14 cellular contexts compared by ENCODE assay signal in the genomic region with DNA sequence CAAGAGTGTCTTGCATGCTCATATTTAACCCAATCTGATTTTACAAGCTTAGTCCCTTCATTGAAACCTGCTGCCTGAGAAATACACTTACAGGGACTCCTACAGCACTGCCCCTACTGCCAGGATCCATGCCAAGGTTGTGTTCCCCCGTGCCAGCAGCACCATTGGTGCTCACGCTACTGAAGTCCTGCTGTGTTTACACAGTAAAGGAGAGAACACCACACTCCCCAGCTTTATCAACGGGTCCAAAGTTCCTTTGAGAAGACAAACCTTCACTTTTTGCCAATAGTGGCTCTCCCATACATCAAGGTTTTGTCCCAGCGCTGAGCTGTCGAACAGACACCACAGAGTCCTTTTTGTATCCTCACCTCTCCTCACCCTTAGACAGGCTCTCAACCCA.
A peak's percentile ranks its signal among the peaks of the same experiment; 100 is the strongest.
DNase-seq lines count a peak whose midpoint lies in the region; ATAC-seq lines count a peak whose summit lies in the region.
"Had no signal": no experiment of that assay in that cellular context is flagged by ENCODE, and none has a peak within 500 bp of the region (broad histone marks: within the 10 kb centered on the region; RNA-seq: fewer than 3 reads in every experiment).

No MANE protein-coding gene starts in this region.

- peak; percentile 57 for DNase-seq in HuH-7.5 (ENCODE audit: low spot score)
- DNase-seq in NCI-H1417 treated with DMSO at 0.1 percent for 48 hours (lab: John Stamatoyannopoulos, UW): no peak
- DNase-seq in CD8-positive, alpha-beta memory T cell: no peak
- no peak for DNase-seq in RPMI8226
- no peak for DNase-seq in H4 (ENCODE audit: low spot score)
- DNase-seq: left lung; PC-3; stimulated activated CD4-positive, alpha-beta T cell treated with anti-CD3 and anti-CD28 coated beads, Interleukin-15, amount 100 ng/mL, for 24 hours; stimulated activated CD8-positive, alpha-beta memory T cell treated with anti-CD3 and anti-CD28 coated beads, Interleukin-4, amount 100 ng/mL, for 48 hours had no signal

- H3K9me3 Mint-ChIP-seq in CD8-positive, alpha-beta memory T cell: peaks cover 0 to 2% (median 0%) of the 10 kb centered on the region in 5 donors
- H3K9me3 Mint-ChIP-seq: T-helper 1 cell treated with Interleukin-12 subunit alpha and Interleukin-12 subunit beta and Interleukin-4 antibody, amounts not matched to agents 30 μg/mL and 1 μg/mL, for 36 hours had no signal

- CTCF ChIA-PET in CD8-positive, alpha-beta memory T cell (lab: Charles Lee): no interaction called here

- ATAC-seq in GM18498 (IDR thresholded peaks at IDR 0.05; ENCODE audit: unreplicated experiment): peak; percentile 15
- peak; percentile 20 for ATAC-seq in GM19397 (IDR thresholded peaks at IDR 0.05; ENCODE audit: unreplicated experiment)
- ATAC-seq in HG02852 (IDR thresholded peaks at IDR 0.05; ENCODE audit: unreplicated experiment): peak; percentile 26
- ATAC-seq: left lung, PC-3 had no signal

- no peaks in the 10 kb centered on the region for H3K36me3 Mint-ChIP-seq in CD8-positive, alpha-beta memory T cell

- H3K27me3 ChIP-seq in CD8-positive, alpha-beta memory T cell (ENCODE audit: insufficient read depth, low read length, poor library complexity, severe bottlenecking): no peaks in the 10 kb centered on the region
- H3K27me3 ChIP-seq: left lung, vagina had no signal

- H3K9me3 ChIP-seq in CD8-positive, alpha-beta memory T cell (ENCODE audit: low read length): no peaks in the 10 kb centered on the region
- H3K9me3 ChIP-seq: left lung, vagina had no signal

- H3K27ac ChIP-seq in CD8-positive, alpha-beta memory T cell (ENCODE audit: low read depth, low read length): no peak overlapping the region
- H3K27ac ChIP-seq: left lung, vagina had no signal

- no peak overlapping the region for H3K27ac Mint-ChIP-seq in CD8-positive, alpha-beta memory T cell
- H3K27ac Mint-ChIP-seq: T-helper 1 cell treated with Interleukin-12 subunit alpha and Interleukin-12 subunit beta and Interleukin-4 antibody, amounts not matched to agents 30 μg/mL and 1 μg/mL, for 36 hours had no signal

- H3K4me1 ChIP-seq in CD8-positive, alpha-beta memory T cell (ENCODE audit: insufficient read depth, low read length): no peaks in the 10 kb centered on the region
- H3K4me1 ChIP-seq: left lung, vagina had no signal

- POLR2A ChIA-PET in CD8-positive, alpha-beta memory T cell (lab: Charles Lee): no interaction called here

- no peak overlapping the region for H3K4me3 ChIP-seq in CD8-positive, alpha-beta memory T cell (ENCODE audit: low read length)
- H3K4me3 ChIP-seq: left lung, vagina had no signal

- H3K27me3 Mint-ChIP-seq in CD8-positive, alpha-beta memory T cell: peaks cover 0 to 9% of the 10 kb centered on the region in 2 donors

- peaks cover 0 to 1% (median 0%) of the 10 kb centered on the region in 3 donors for H3K4me1 Mint-ChIP-seq in CD8-positive, alpha-beta memory T cell

- H3K36me3 ChIP-seq in CD8-positive, alpha-beta memory T cell (ENCODE audit: insufficient read depth, low read length): no peaks in the 10 kb centered on the region
- H3K36me3 ChIP-seq: left lung, vagina had no signal

- no peak overlapping the region for H3K4me3 Mint-ChIP-seq in CD8-positive, alpha-beta memory T cell
- H3K4me3 Mint-ChIP-seq: T-helper 1 cell treated with Interleukin-12 subunit alpha and Interleukin-12 subunit beta and Interleukin-4 antibody, amounts not matched to agents 30 μg/mL and 1 μg/mL, for 36 hours had no signal
